Comparison of ENCODE assay signal across 31 cellular contexts in the genomic region with DNA sequence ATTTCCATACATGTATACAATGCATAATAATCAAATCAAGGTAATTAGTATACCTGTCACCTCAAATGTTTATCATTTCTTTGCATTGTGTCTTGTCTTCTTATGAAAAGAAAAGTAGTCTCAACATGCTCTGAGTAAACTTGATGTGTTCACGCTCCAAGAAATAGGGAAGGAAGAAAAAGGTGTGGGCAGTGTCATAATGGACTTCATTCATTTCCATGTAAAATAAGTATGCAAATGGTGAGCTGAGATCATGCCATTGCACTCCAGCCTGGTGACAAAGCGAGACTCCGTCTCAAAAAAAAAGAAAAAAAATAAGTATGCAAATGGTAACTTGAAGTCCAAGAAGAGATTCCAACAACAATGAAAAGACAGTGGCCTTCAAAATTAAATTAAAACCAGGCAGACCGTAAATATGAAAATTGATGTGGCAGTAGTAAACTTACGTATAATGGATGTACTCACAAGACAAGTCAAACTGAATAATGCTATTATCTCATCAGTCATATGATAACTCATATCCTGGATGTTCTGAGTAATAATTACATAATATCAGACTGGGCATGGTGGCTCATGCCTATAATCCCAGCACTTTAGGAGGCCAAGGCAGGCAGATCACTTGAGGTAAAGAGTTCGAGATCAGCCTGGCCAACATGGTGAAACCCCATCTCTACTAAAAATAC. TPM values are rescaled to one million over a fixed set of nuclear protein-coding genes. Genes with fewer than 3 reads are reported as not detected.
A peak's percentile ranks its signal among the peaks of the same experiment; 100 is the strongest.
DNase-seq lines count a peak whose midpoint lies in the region; ATAC-seq and TF ChIP-seq lines count a peak whose summit lies in the region.
"Had no signal": no experiment of that assay in that cellular context is flagged by ENCODE, and none has a peak within 500 bp of the region (broad histone marks: within the 10 kb centered on the region; RNA-seq: fewer than 3 reads in every experiment).

No MANE protein-coding gene starts in this region.

- H3K27me3 ChIP-seq in BLaER1 (peaks cover 7% of the 10 kb centered on the region; the same call in 1 of the 2 replicates), SK-N-SH (ENCODE audit: insufficient read depth) (peaks cover 18% of the 10 kb centered on the region; the same call in 1 of the 2 replicates)

- no peaks in the 10 kb centered on the region for H3K36me3 ChIP-seq in BLaER1
- no peaks in the 10 kb centered on the region for H3K36me3 ChIP-seq in SK-N-SH (replicated peaks in 1 of 2; ENCODE audit: control insufficient read depth in 1 of 2, insufficient read depth in 2 of 2, low read length in 1 of 2)
- H3K36me3 ChIP-seq: heart left ventricle, upper lobe of right lung had no signal

- H3K27ac ChIP-seq in BLaER1 (no peak overlapping the region), SK-N-SH (ENCODE audit: low read depth in 2 of 2, low read length in 1 of 2) (no peak overlapping the region)
- H3K27ac ChIP-seq: heart left ventricle, parathyroid adenoma, upper lobe of right lung, VCaP had no signal

- TF ChIP-seq RAD21 in SK-N-SH (IDR thresholded peaks at IDR 0.05; ENCODE audit: low read length), result no peak

- TF ChIP-seq EP300 in SK-N-SH (IDR thresholded peaks at IDR 0.05; ENCODE audit: borderline replicate concordance in 1 of 2, low read depth in 1 of 2, low read length in 1 of 2), result no peak

- no peak for TF ChIP-seq CTCF in SK-N-SH (IDR thresholded peaks at IDR 0.05)

- POLR2A ChIA-PET in SK-N-SH (lab: Yijun Ruan, JAX), result no interaction called here

- H3K4me2 ChIP-seq in BLaER1 (peak overlapping the region; percentile 54; the same call in 1 of the 2 replicates), SK-N-SH (no peak overlapping the region)

- peak; percentile 23 for DNase-seq in LHCN-M2 (ENCODE audit: low read depth)
- DNase-seq in SK-N-SH, result no peak
- DNase-seq in foreskin melanocyte, result peak; percentile 12
- no peak for DNase-seq in NCI-H2196 (lab: John Stamatoyannopoulos, UW; ENCODE audit: unreplicated experiment)
- DNase-seq in putamen (ENCODE audit: low spot score), result no peak
- DNase-seq in middle frontal gyrus (ENCODE audit: extremely low spot score, low spot score), result no peak
- DNase-seq: 8988T; activated CD4-positive, alpha-beta T cell treated with anti-CD3 and anti-CD28 coated beads for 48 hours; activated gamma-delta T cell treated with Interleukin-2 at 50 U/mL for 16 hours; activated T-cell treated with anti-CD3 and anti-CD28 coated beads, Interleukin-2, amount 50 U/mL, for 24 hours; CD4-positive, alpha-beta T cell; GOT3; heart left ventricle; NCI-H1930; NCI-H774; nephron progenitor cell; right cardiac atrium; stimulated activated CD4-positive, alpha-beta T cell treated with anti-CD3 and anti-CD28 coated beads, Interleukin-12 subunit alpha, Interleukin-12 subunit beta, amount 100 ng/mL, for 4 hours; stimulated activated CD4-positive, alpha-beta T cell treated with anti-CD3 and anti-CD28 coated beads, Interleukin-4, amount 100 ng/mL, for 1 hour; substantia nigra; upper lobe of right lung had no signal

- CTCF ChIA-PET in SK-N-SH (lab: Yijun Ruan, JAX), result interaction anchor here (0.6 kb wide), 1 partner anchor 26 kb away, joined by 3 read pairs; no protein-coding TSS in a partner anchor

- H3K9me2 ChIP-seq in SK-N-SH, result no peaks in the 10 kb centered on the region

- H3K9ac ChIP-seq in BLaER1 (no peak overlapping the region), SK-N-SH (no peak overlapping the region)
- H3K9ac ChIP-seq: parathyroid adenoma had no signal

- no peak overlapping the region for H2AFZ ChIP-seq in SK-N-SH (ENCODE audit: low read depth)
- H2AFZ ChIP-seq: parathyroid adenoma had no signal

- no peaks in the 10 kb centered on the region for H4K20me1 ChIP-seq in BLaER1
- no peaks in the 10 kb centered on the region for H4K20me1 ChIP-seq in SK-N-SH (ENCODE audit: insufficient read depth)

- H3F3A ChIP-seq in SK-N-SH (replicated peaks; ENCODE audit: insufficient read depth), result peaks cover 6% of the 10 kb centered on the region

- H3K9me3 ChIP-seq in BLaER1, result 0 out of 2 replicates have a peak, but pooled peaks cover 4% of the 10 kb centered on the region
- H3K9me3 ChIP-seq in SK-N-SH, result no peaks in the 10 kb centered on the region
- H3K9me3 ChIP-seq: upper lobe of right lung had no signal

- peaks cover 41% of the 10 kb centered on the region for H3K4me1 ChIP-seq in BLaER1
- no peaks in the 10 kb centered on the region for H3K4me1 ChIP-seq in SK-N-SH (ENCODE audit: control insufficient read depth in 1 of 2, insufficient read depth in 2 of 2, low read depth in 1 of 2, low read length in 1 of 2)
- H3K4me1 ChIP-seq: parathyroid adenoma, upper lobe of right lung had no signal

- ATAC-seq in HG03469 (IDR thresholded peaks at IDR 0.05; ENCODE audit: unreplicated experiment), result no peak
- ATAC-seq: heart left ventricle; right cardiac atrium; stimulated activated effector memory CD8-positive, alpha-beta T cell treated with anti-CD3 and anti-CD28 coated beads, Interleukin-12 subunit alpha, Interleukin-12 subunit beta, amount 100 ng/mL, for 72 hours; upper lobe of right lung had no signal

- no peak overlapping the region for H3K4me3 ChIP-seq in BLaER1
- H3K4me3 ChIP-seq in SK-N-SH (ENCODE audit: low read depth in 2 of 2, low read length in 1 of 2), result no peak overlapping the region
- H3K4me3 ChIP-seq: heart left ventricle, lung, upper lobe of right lung had no signal

- no peaks in the 10 kb centered on the region for H3K79me2 ChIP-seq in SK-N-SH (ENCODE audit: insufficient read depth)
- H3K79me2 ChIP-seq: parathyroid adenoma had no signal

- WGBS in SK-N-SH (ENCODE audit: low lambda C conversion rate), result 37% methylated on average over 6 of the region's 6 CpGs

TF ChIP-seq in SK-N-SH, 30 proteins besides CTCF, POLR2A, EP300 and RAD21 (continues in another document):
- TF ChIP-seq TCF12 (IDR thresholded peaks at IDR 0.05), result peak; percentile 31
- TF ChIP-seq, protein P1, sequence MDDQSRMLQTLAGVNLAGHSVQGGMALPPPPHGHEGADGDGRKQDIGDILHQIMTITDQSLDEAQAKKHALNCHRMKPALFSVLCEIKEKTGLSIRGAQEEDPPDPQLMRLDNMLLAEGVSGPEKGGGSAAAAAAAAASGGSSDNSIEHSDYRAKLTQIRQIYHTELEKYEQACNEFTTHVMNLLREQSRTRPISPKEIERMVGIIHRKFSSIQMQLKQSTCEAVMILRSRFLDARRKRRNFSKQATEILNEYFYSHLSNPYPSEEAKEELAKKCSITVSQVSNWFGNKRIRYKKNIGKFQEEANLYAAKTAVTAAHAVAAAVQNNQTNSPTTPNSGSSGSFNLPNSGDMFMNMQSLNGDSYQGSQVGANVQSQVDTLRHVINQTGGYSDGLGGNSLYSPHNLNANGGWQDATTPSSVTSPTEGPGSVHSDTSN (IDR thresholded peaks at IDR 0.05), result peak; percentile 49
- no peak for TF ChIP-seq MEF2A (IDR thresholded peaks at IDR 0.05; ENCODE audit: borderline replicate concordance, low read depth)
- TF ChIP-seq JUND (IDR thresholded peaks at IDR 0.05), result no peak
- TF ChIP-seq, protein P2, sequence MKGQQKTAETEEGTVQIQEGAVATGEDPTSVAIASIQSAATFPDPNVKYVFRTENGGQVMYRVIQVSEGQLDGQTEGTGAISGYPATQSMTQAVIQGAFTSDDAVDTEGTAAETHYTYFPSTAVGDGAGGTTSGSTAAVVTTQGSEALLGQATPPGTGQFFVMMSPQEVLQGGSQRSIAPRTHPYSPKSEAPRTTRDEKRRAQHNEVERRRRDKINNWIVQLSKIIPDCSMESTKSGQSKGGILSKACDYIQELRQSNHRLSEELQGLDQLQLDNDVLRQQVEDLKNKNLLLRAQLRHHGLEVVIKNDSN (IDR thresholded peaks at IDR 0.05; ENCODE audit: borderline replicate concordance, low read depth), result no peak
- TF ChIP-seq CHD2 (IDR thresholded peaks at IDR 0.05; ENCODE audit: low read length, partially characterized antibody), result no peak
- TF ChIP-seq, protein P3, sequence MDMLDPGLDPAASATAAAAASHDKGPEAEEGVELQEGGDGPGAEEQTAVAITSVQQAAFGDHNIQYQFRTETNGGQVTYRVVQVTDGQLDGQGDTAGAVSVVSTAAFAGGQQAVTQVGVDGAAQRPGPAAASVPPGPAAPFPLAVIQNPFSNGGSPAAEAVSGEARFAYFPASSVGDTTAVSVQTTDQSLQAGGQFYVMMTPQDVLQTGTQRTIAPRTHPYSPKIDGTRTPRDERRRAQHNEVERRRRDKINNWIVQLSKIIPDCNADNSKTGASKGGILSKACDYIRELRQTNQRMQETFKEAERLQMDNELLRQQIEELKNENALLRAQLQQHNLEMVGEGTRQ (IDR thresholded peaks at IDR 0.05; ENCODE audit: borderline replicate concordance, low read depth, low read length), result no peak
- TF ChIP-seq FOSL2 (IDR thresholded peaks at IDR 0.05; ENCODE audit: borderline replicate concordance, low read depth), result peak; percentile 54; the same call in 1 of the 2 replicates
- no peak for TF ChIP-seq TEAD4 (IDR thresholded peaks at IDR 0.05; ENCODE audit: borderline replicate concordance, insufficient read depth)
- TF ChIP-seq, protein P4, sequence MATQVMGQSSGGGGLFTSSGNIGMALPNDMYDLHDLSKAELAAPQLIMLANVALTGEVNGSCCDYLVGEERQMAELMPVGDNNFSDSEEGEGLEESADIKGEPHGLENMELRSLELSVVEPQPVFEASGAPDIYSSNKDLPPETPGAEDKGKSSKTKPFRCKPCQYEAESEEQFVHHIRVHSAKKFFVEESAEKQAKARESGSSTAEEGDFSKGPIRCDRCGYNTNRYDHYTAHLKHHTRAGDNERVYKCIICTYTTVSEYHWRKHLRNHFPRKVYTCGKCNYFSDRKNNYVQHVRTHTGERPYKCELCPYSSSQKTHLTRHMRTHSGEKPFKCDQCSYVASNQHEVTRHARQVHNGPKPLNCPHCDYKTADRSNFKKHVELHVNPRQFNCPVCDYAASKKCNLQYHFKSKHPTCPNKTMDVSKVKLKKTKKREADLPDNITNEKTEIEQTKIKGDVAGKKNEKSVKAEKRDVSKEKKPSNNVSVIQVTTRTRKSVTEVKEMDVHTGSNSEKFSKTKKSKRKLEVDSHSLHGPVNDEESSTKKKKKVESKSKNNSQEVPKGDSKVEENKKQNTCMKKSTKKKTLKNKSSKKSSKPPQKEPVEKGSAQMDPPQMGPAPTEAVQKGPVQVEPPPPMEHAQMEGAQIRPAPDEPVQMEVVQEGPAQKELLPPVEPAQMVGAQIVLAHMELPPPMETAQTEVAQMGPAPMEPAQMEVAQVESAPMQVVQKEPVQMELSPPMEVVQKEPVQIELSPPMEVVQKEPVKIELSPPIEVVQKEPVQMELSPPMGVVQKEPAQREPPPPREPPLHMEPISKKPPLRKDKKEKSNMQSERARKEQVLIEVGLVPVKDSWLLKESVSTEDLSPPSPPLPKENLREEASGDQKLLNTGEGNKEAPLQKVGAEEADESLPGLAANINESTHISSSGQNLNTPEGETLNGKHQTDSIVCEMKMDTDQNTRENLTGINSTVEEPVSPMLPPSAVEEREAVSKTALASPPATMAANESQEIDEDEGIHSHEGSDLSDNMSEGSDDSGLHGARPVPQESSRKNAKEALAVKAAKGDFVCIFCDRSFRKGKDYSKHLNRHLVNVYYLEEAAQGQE (IDR thresholded peaks at IDR 0.05; ENCODE audit: low read depth, low read length), result no peak
- TF ChIP-seq GABPA (IDR thresholded peaks at IDR 0.05; ENCODE audit: low read depth), result no peak

RNA-seq across cellular contexts. Expression of a gene that starts 6.0 kb away (rescaled TPM):
- total RNA-seq in LHCN-M2 (2014; rRNA removed), result not detected in 2 replicates
- polyA plus RNA-seq in LHCN-M2 (2012), result not detected
- not detected in 2 replicates for polyA plus RNA-seq in SK-N-SH (2012; rRNA removed)
- not detected in 2 replicates for polyA plus RNA-seq in SK-N-SH (2012; cell fraction: cytosol; rRNA removed)
- not detected in 2 replicates for polyA plus RNA-seq in SK-N-SH (2012; cell fraction: nucleus; rRNA removed)
- total RNA-seq: activated CD8-positive, alpha-beta memory T cell treated with anti-CD3 and anti-CD28 coated beads for 36 hours; CD4-positive, alpha-beta T cell; dermis microvascular lymphatic vessel endothelial cell; fibroblast of villous mesenchyme; heart left ventricle; M059J; right cardiac atrium; upper lobe of right lung had no signal
- polyA plus RNA-seq: heart left ventricle, right cardiac atrium had no signal

Comparison
In these comparisons a context has a peak if more than half of its experiments do, and no peak if none do; other contexts are left out.
1. DNase-seq: peak in LHCN-M2 (single experiment) and foreskin melanocyte (single experiment); none in SK-N-SH (single experiment), NCI-H2196 (single experiment), putamen (single experiment) and middle frontal gyrus (single experiment).